ENCODE assay signal across 30 cellular contexts in genomic region chr6:139431602-139431956, GRCh38.
"Had no signal": no experiment of that assay in that cellular context is flagged by ENCODE, and none has a peak within 500 bp of the region (broad histone marks: within the 10 kb centered on the region; RNA-seq: fewer than 3 reads in every experiment).

No MANE protein-coding gene starts in this region.

- H3K4me3 ChIP-seq: ovary, psoas muscle, skin epidermis, smooth muscle cell, spleen, suprapubic skin, testis, tibial artery, transverse colon, upper lobe of right lung, uterus had no signal

- H3K27me3 ChIP-seq: ovary, spleen, suprapubic skin, testis, tibial artery, transverse colon, upper lobe of right lung, uterus had no signal

- H3K4me1 ChIP-seq: suprapubic skin, testis, tibial artery, upper lobe of right lung, uterus had no signal

- H3K27ac ChIP-seq: ovary, parathyroid adenoma, psoas muscle, skin epidermis, spleen, suprapubic skin, testis, tibial artery, transverse colon, upper lobe of right lung, uterus had no signal

- ATAC-seq: naive thymus-derived CD4-positive, alpha-beta T cell; natural killer cell treated with Interleukin-12 subunit alpha and Interleukin-12 subunit beta and Interleukin-15 and Interleukin-18, amount 100 ng/mL, for 72 hours; psoas muscle; right cardiac atrium; stimulated activated memory B cell treated with anti-CD40 and anti-IgM and Interleukin-4, amounts not matched to agents 10 μg/mL and 1 μg/mL and 100 μg/mL, for 72 hours; stimulated activated naive CD8-positive, alpha-beta T cell treated with anti-CD3 and anti-CD28 coated beads, Interleukin-15, amount 100 ng/mL, for 72 hours; stimulated activated naive CD8-positive, alpha-beta T cell treated with anti-CD3 and anti-CD28 coated beads, Interleukin-15, Interleukin-2, amounts not matched to agents 100 U/mL and 50 U/mL, for 24 hours had no signal

- H3K9me3 Mint-ChIP-seq: natural killer cell treated with Interleukin-12 subunit alpha and Interleukin-12 subunit beta and Interleukin-15 and Interleukin-18, amount 100 ng/mL, for 72 hours had no signal

- H3K4me2 ChIP-seq: smooth muscle cell had no signal

- H3K9ac ChIP-seq: parathyroid adenoma had no signal

- H3K36me3 ChIP-seq: ovary, spleen, suprapubic skin, tibial artery, transverse colon, upper lobe of right lung, uterus had no signal

- H3K27me3 Mint-ChIP-seq: stimulated activated memory B cell treated with anti-CD40 and anti-IgM and Interleukin-4, amounts not matched to agents 10 μg/mL and 1 μg/mL and 100 μg/mL, for 72 hours; type B pancreatic cell had no signal

- DNase-seq: naive thymus-derived CD4-positive, alpha-beta T cell; nephron progenitor cell; occipital lobe; ovary; posterior cingulate gyrus; psoas muscle; right cardiac atrium; spleen; stimulated activated CD4-positive, alpha-beta T cell treated with anti-CD3 and anti-CD28 coated beads, Interleukin-12 subunit alpha, Interleukin-12 subunit beta, amount 100 ng/mL, for 4 hours; stimulated activated CD4-positive, alpha-beta T cell treated with anti-CD3 and anti-CD28 coated beads, Interleukin-1b, Interleukin-23, amount 100 ng/mL, for 48 hours; stimulated activated CD4-positive, alpha-beta T cell treated with anti-CD3 and anti-CD28 coated beads, Interleukin-4, amount 100 ng/mL, for 1 hour; stimulated activated CD4-positive, alpha-beta T cell treated with anti-CD3 and anti-CD28 coated beads, Interleukin-4, amount 100 ng/mL, for 4 hours; stimulated activated CD8-positive, alpha-beta memory T cell treated with anti-CD3 and anti-CD28 coated beads, Interleukin-4, amount 100 ng/mL, for 48 hours; stimulated activated naive CD4-positive, alpha-beta T cell; stimulated activated naive CD8-positive, alpha-beta T cell treated with anti-CD3 and anti-CD28 coated beads, Interleukin-15, amount 100 ng/mL, for 72 hours; stimulated activated naive CD8-positive, alpha-beta T cell treated with anti-CD3 and anti-CD28 coated beads, Interleukin-15, Interleukin-2, amounts not matched to agents 100 U/mL and 50 U/mL, for 24 hours; substantia nigra; testis; tibial artery; transverse colon; upper lobe of right lung; uterus had no signal

- H3K9me3 ChIP-seq: ovary, psoas muscle, suprapubic skin, testis, tibial artery, transverse colon, upper lobe of right lung, uterus had no signal

- H3K27ac Mint-ChIP-seq: natural killer cell treated with Interleukin-12 subunit alpha and Interleukin-12 subunit beta and Interleukin-15 and Interleukin-18, amount 100 ng/mL, for 72 hours; nephron progenitor cell; stimulated activated memory B cell treated with anti-CD40 and anti-IgM and Interleukin-4, amounts not matched to agents 10 μg/mL and 1 μg/mL and 100 μg/mL, for 72 hours; stimulated activated naive CD8-positive, alpha-beta T cell treated with anti-CD3 and anti-CD28 coated beads, Interleukin-15, amount 100 ng/mL, for 72 hours; type B pancreatic cell had no signal

- H3K4me3 Mint-ChIP-seq: naive thymus-derived CD4-positive, alpha-beta T cell; natural killer cell treated with Interleukin-12 subunit alpha and Interleukin-12 subunit beta and Interleukin-15 and Interleukin-18, amount 100 ng/mL, for 72 hours; nephron progenitor cell; neural crest cell; stimulated activated memory B cell treated with anti-CD40 and anti-IgM and Interleukin-4, amounts not matched to agents 10 μg/mL and 1 μg/mL and 100 μg/mL, for 72 hours; stimulated activated naive CD8-positive, alpha-beta T cell treated with anti-CD3 and anti-CD28 coated beads, Interleukin-15, amount 100 ng/mL, for 72 hours; type B pancreatic cell had no signal

- H3K36me3 Mint-ChIP-seq: naive thymus-derived CD4-positive, alpha-beta T cell; natural killer cell treated with Interleukin-12 subunit alpha and Interleukin-12 subunit beta and Interleukin-15 and Interleukin-18, amount 100 ng/mL, for 72 hours; type B pancreatic cell had no signal

- H3K4me1 Mint-ChIP-seq: stimulated activated naive CD8-positive, alpha-beta T cell treated with anti-CD3 and anti-CD28 coated beads, Interleukin-15, amount 100 ng/mL, for 72 hours had no signal

- H2AFZ ChIP-seq: parathyroid adenoma had no signal

- H3K79me2 ChIP-seq: parathyroid adenoma had no signal
